Comparison of ENCODE assay signal across 28 cellular contexts in the genomic region with DNA sequence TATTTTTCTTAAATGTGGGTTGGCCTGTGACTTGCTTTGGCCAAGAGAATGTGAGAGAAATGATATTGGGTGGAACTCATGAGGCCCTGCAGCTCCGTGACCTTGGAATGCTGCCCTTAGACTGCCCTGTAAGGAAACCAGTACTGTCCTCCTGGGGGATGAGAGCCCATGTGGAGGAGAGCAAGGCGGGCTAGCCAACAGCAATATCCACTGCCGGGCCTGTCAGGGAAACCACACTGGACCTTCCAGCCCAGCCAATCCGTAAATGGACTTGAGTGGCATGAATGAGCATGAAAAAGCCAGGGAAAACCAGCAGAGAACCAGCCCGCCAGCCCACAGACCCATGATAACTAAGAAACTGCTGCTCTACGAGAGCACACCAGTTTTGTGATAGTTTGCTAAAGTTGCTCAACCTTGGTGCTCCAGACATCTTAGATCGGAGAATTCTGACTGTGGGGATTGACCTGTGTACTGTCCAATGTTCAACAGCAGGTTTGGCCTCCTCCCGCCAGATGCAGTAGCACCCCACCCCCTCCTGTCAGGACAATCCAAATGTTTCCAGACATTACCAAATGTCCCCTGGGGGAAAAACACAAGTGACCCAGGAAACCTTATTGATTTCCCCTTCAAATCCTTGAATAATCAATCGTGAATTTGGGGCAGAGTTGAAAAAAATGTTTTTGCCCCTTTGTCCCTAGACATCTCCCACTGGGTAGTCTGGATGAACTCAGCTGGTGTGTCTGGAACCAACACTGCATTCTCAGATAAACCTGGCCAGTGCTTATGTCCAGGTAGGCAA. TPM values are rescaled to one million over a fixed set of nuclear protein-coding genes. Genes with fewer than 3 reads are reported as not detected.
DNase-seq lines count a peak whose midpoint lies in the region; ATAC-seq and TF ChIP-seq lines count a peak whose summit lies in the region.
"Had no signal": no experiment of that assay in that cellular context is flagged by ENCODE, and none has a peak within 500 bp of the region (broad histone marks: within the 10 kb centered on the region; RNA-seq: fewer than 3 reads in every experiment).

No MANE protein-coding gene starts in this region.

- H3K4me1 ChIP-seq in cardiac muscle cell (ENCODE audit: low read depth) (peaks cover 32% of the 10 kb centered on the region), mesendoderm (ENCODE audit: control insufficient read depth, low read depth, low read length) (peaks cover 8% of the 10 kb centered on the region)
- H3K4me1 ChIP-seq: BE2C, HAP-1, Peyer's patch had no signal

- peaks cover 79% of the 10 kb centered on the region for H3K36me3 ChIP-seq in cardiac muscle cell
- no peaks in the 10 kb centered on the region for H3K36me3 ChIP-seq in mesendoderm (ENCODE audit: control insufficient read depth, insufficient read depth, low read length)
- H3K36me3 ChIP-seq: BE2C, HAP-1, Peyer's patch had no signal

- no peak overlapping the region for H3K9ac ChIP-seq in mesendoderm (ENCODE audit: low read length)
- H3K9ac ChIP-seq: GM23248 had no signal

- intact Hi-C loops in left cardiac atrium (cut with DNase I): no loop called here

- no peak overlapping the region for H3K27ac Mint-ChIP-seq in T-cell
- H3K27ac Mint-ChIP-seq: CD14-positive monocyte had no signal

- H3K79me2 ChIP-seq in mesendoderm (ENCODE audit: control insufficient read depth, insufficient read depth, low read length): no peaks in the 10 kb centered on the region

- ATAC-seq in left cardiac atrium: no peak
- ATAC-seq in T-cell (replicated peaks in 1 of 4): no peak

- CTCF ChIA-PET in T-cell (lab: Charles Lee): no interaction called here

- no peaks in the 10 kb centered on the region for H3K9me3 ChIP-seq in cardiac muscle cell (ENCODE audit: low read depth)
- H3K9me3 ChIP-seq: BE2C, HAP-1 had no signal

- H3K4me3 Mint-ChIP-seq in T-cell: no peak overlapping the region
- H3K4me3 Mint-ChIP-seq: HFFc6 had no signal

- H3K4ac ChIP-seq in mesendoderm (ENCODE audit: low read depth, low read length): peak overlapping the region; percentile 60

- POLR2A ChIA-PET in T-cell (lab: Charles Lee): no interaction called here

- H3K9me3 Mint-ChIP-seq in T-cell: peaks cover 0 to 7% (median 0%) of the 10 kb centered on the region in 3 donors

- TF ChIP-seq CTCF in cardiac muscle cell (IDR thresholded peaks at IDR 0.05; ENCODE audit: low read depth, low read length): no peak

- no peak overlapping the region for H2BK120ac ChIP-seq in mesendoderm (ENCODE audit: low read depth, low read length)

- peak overlapping the region; percentile 65 for H2AK5ac ChIP-seq in mesendoderm (ENCODE audit: low read length)

- H3K4me3 ChIP-seq in cardiac muscle cell: no peak overlapping the region
- no peak overlapping the region for H3K4me3 ChIP-seq in mesendoderm (ENCODE audit: low read length)
- H3K4me3 ChIP-seq: GM23248, HAP-1, Peyer's patch had no signal

- H4K5ac ChIP-seq in mesendoderm (ENCODE audit: low read length): no peak overlapping the region

- peak overlapping the region; percentile 90 for H3K27ac ChIP-seq in cardiac muscle cell
- H3K27ac ChIP-seq in mesendoderm (ENCODE audit: low read depth, low read length): no peak overlapping the region
- H3K27ac ChIP-seq: GM23248, Peyer's patch had no signal

- H3K4me1 Mint-ChIP-seq in T-cell: peaks cover 37 to 46% (median 39%) of the 10 kb centered on the region in 3 donors

- WGBS in mesendoderm (ENCODE audit: extremely low coverage, insufficient coverage, low lambda C conversion rate): no CpG with 5 or more reads among the region's 9 CpGs

- no peaks in the 10 kb centered on the region for H3K79me1 ChIP-seq in mesendoderm (ENCODE audit: low read length)

- H3K27me3 Mint-ChIP-seq in T-cell: no peaks in the 10 kb centered on the region

- H3K56ac ChIP-seq in mesendoderm (ENCODE audit: low read length): no peak overlapping the region

- DNase-seq in cardiac muscle cell (ENCODE audit: low read depth in 1 of 2, low spot score in 1 of 2): no peak
- no peak for DNase-seq in left cardiac atrium
- DNase-seq in islet precursor cell: peak; percentile 40
- no peak for DNase-seq in mesendoderm
- DNase-seq in putamen (ENCODE audit: low spot score): no peak
- no peak for DNase-seq in T-cell
- DNase-seq in MV-4-11 (lab: John Stamatoyannopoulos, UW): no peak
- no peak for DNase-seq in DMS 273 (lab: John Stamatoyannopoulos, UW; ENCODE audit: unreplicated experiment)
- DNase-seq: 8988T, ACHN, BE2C, Calu3, DMS53, GM23248, HFFc6, NCI-H1092 treated with DMSO at 0.1 percent for 48 hours, NCI-H1436, NCI-H187, NCI-H2081 treated with DMSO at 0.1 percent for 48 hours, NCI-H2171, NCI-H226, NCI-H510A, NCI-H69, Peyer's patch, SHP77 treated with DMSO at 0.1 percent for 48 hours had no signal

- no peak overlapping the region for H2BK15ac ChIP-seq in mesendoderm (replicated peaks; ENCODE audit: low read depth)

- H3K23ac ChIP-seq in mesendoderm (ENCODE audit: low read length): no peak overlapping the region

- peaks cover 8% of the 10 kb centered on the region for H3K36me3 Mint-ChIP-seq in T-cell
- H3K36me3 Mint-ChIP-seq: CD14-positive monocyte had no signal

- peak overlapping the region; percentile 28 for H3K18ac ChIP-seq in mesendoderm (ENCODE audit: low read length)

- H2BK5ac ChIP-seq in mesendoderm (ENCODE audit: low read length): no peak overlapping the region

- no peak overlapping the region for H4K8ac ChIP-seq in mesendoderm (ENCODE audit: low read depth, low read length)

- H3K4me2 ChIP-seq in mesendoderm (ENCODE audit: low read length): no peak overlapping the region

- H3K27me3 ChIP-seq in cardiac muscle cell (no peaks in the 10 kb centered on the region), mesendoderm (ENCODE audit: insufficient read depth, low read length, poor library complexity) (no peaks in the 10 kb centered on the region)
- H3K27me3 ChIP-seq: BE2C, Peyer's patch had no signal

RNA-seq across cellular contexts. Expression of a gene that starts 27.2 kb away (rescaled TPM):
- total RNA-seq in cardiac muscle cell (225 and 367 TPM in 2 replicates), left cardiac atrium (100 to 1,000 TPM; 200 to 232 TPM), T-cell (1 to 10 TPM in 3 of 5 donors, under 1 TPM in 2; 0.25 to 3.1 (median 1.1) TPM)
- polyA plus RNA-seq in cardiac muscle cell: 110 and 152 TPM in 2 replicates
- polyA plus RNA-seq in mesendoderm (2013, experiment 1 of 2): 3.0 TPM
- 3.0 TPM for polyA plus RNA-seq in mesendoderm (2013, experiment 2 of 2)
- total RNA-seq: Calu3, OCI-LY7 had no signal

Comparison
In these comparisons a context has a peak if more than half of its experiments do, and no peak if none do; other contexts are left out.
1. RNA of a gene that starts 27.2 kb away (total RNA-seq): 225 to 367 TPM in cardiac muscle cell and 200 to 232 TPM in left cardiac atrium; 0.25 to 3.1 TPM in T-cell; every median in the first group is over 10 times any median in the second.